19 cellular contexts compared by ENCODE assay signal in the genomic region with DNA sequence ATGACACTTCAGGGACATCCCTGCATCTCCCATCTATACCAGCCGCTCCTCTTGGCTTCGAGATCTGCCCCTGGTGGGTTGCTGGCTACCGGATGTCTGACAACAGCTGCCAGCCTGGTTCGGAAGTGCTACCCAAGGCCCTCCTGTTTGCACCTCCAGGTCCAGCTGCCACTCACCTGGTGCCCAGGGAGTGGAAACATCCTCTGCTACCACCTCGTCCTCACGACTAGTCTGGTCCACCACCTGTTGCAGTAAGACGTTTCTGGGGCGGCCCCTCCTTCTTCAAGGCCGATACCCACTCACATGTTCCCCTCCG. TPM values are rescaled to one million over a fixed set of nuclear protein-coding genes. Genes with fewer than 3 reads are reported as not detected.
DNase-seq lines count a peak whose midpoint lies in the region; ATAC-seq, FAIRE-seq and TF ChIP-seq lines count a peak whose summit lies in the region.
"Had no signal": no experiment of that assay in that cellular context is flagged by ENCODE, and none has a peak within 500 bp of the region (broad histone marks: within the 10 kb centered on the region; RNA-seq: fewer than 3 reads in every experiment).

No MANE protein-coding gene starts in this region.

- H3K4me3 ChIP-seq in heart right ventricle = no peak overlapping the region
- H3K4me3 ChIP-seq in HepG2 (replicated peaks in 1 of 3; ENCODE audit: insufficient read depth in 1 of 3, low read depth in 2 of 3, low read length in 3 of 3) = no peak overlapping the region
- H3K4me3 ChIP-seq in spleen = no peak overlapping the region
- H3K4me3 ChIP-seq: BLaER1 treated with 17β-estradiol and CSF1 and Interleukin-3, amounts not matched to agents 10 nM and 100 nM had no signal

- H3K27me3 ChIP-seq in heart right ventricle = peaks cover 0 to 9% (median 0%) of the 10 kb centered on the region in 7 donors
- peaks cover 8 to 28% of the 10 kb centered on the region in 2 experiments for H3K27me3 ChIP-seq in HepG2 (ENCODE audit: control insufficient read depth in 1 of 2, insufficient read depth in 2 of 2, low read length in 2 of 2)
- peaks cover 0 to 41% (median 13%) of the 10 kb centered on the region in 7 donors for H3K27me3 ChIP-seq in spleen (replicated peaks in 1 of 7)

- no peak for TF ChIP-seq EP300 in HepG2 (IDR thresholded peaks at IDR 0.05; ENCODE audit: low read depth in 2 of 2, low read length in 2 of 2)
- TF ChIP-seq EP300 in HepG2 (CRISPR knock-in tag; IDR thresholded peaks at IDR 0.05; ENCODE audit: borderline replicate concordance) = no peak

- H4K20me1 ChIP-seq in HepG2 (ENCODE audit: insufficient read depth, low read length) = no peaks in the 10 kb centered on the region

- H3K4me2 ChIP-seq in HepG2 (ENCODE audit: low read depth, low read length) = no peak overlapping the region
- H3K4me2 ChIP-seq: BLaER1 treated with 17β-estradiol and CSF1 and Interleukin-3, amounts not matched to agents 10 nM and 100 nM; KMS-11 had no signal

- no peak overlapping the region for H3K9ac ChIP-seq in HepG2 (ENCODE audit: insufficient read depth, low read depth, low read length)
- H3K9ac ChIP-seq: BLaER1 treated with 17β-estradiol and CSF1 and Interleukin-3, amounts not matched to agents 10 nM and 100 nM; KMS-11 had no signal

- 87 to 88% methylated on average over 10 of the region's 10 CpGs for WGBS in heart right ventricle, 2 donors
- WGBS in HepG2 (ENCODE audit: low lambda C conversion rate) = 51% methylated on average over 10 of the region's 10 CpGs
- 66 to 85% (median 79%) methylated on average over 10 of the region's 10 CpGs for WGBS in spleen, 5 donors

- CTCF ChIA-PET in HepG2 (lab: Yijun Ruan, JAX; ENCODE audit: low intra/inter-chr PET ratio, low total read pairs) = no interaction called here

- H3K4me1 ChIP-seq in heart right ventricle (no peaks in the 10 kb centered on the region), HepG2 (ENCODE audit: insufficient read depth, low read length) (peaks cover 69% of the 10 kb centered on the region), spleen (no peaks in the 10 kb centered on the region)

- H3K9me3 Mint-ChIP-seq in activated naive CD8-positive, alpha-beta T cell treated with anti-CD3 and anti-CD28 coated beads, Interleukin-2, amount 50 U/mL, for 24 hours = no peaks in the 10 kb centered on the region
- H3K9me3 Mint-ChIP-seq: CD8-positive, alpha-beta T cell had no signal

- no peak for ATAC-seq in heart right ventricle
- ATAC-seq in HepG2 = no peak
- no peak for ATAC-seq in activated naive CD8-positive, alpha-beta T cell treated with anti-CD3 and anti-CD28 coated beads, Interleukin-2, amount 50 U/mL, for 24 hours
- ATAC-seq: CD8-positive, alpha-beta T cell had no signal

- DNase-seq in cardiac septum (ENCODE audit: low spot score) = peak; percentile 59
- no peak for DNase-seq in heart right ventricle
- DNase-seq in HepG2 (ENCODE audit: low spot score) = no peak
- peak; percentile 68 for DNase-seq in spleen
- DNase-seq in NCI-H1694 (lab: John Stamatoyannopoulos, UW) = no peak
- DNase-seq in activated naive CD8-positive, alpha-beta T cell treated with anti-CD3 and anti-CD28 coated beads, Interleukin-2, amount 50 U/mL, for 24 hours = no peak
- no peak for DNase-seq in NCI-H187 treated with DMSO at 0.1 percent for 48 hours (lab: John Stamatoyannopoulos, UW)
- DNase-seq: Calu3, DMS79, NCI-H187, NCI-H526 treated with DMSO at 0.1 percent for 48 hours had no signal

- FAIRE-seq in HepG2 (lab: Jason Lieb, UNC) = no peak
- FAIRE-seq: GM12892, GM18507, H54 had no signal

- TF ChIP-seq POLR2A in HepG2 (IDR thresholded peaks at IDR 0.05; ENCODE audit: insufficient read depth in 1 of 2, low read depth in 2 of 2, low read length in 2 of 2) (no peak), spleen (IDR thresholded peaks at IDR 0.05) (no peak)

- POLR2A ChIA-PET in HepG2 (lab: Yijun Ruan, JAX) = interaction anchor here (2.0 kb wide), 1 partner anchor 8 kb away, joined by 8 read pairs; the partner anchor contains the start of gene PCMTD2

- H3K4me3 Mint-ChIP-seq in activated naive CD8-positive, alpha-beta T cell treated with anti-CD3 and anti-CD28 coated beads, Interleukin-2, amount 50 U/mL, for 24 hours = no peak overlapping the region
- H3K4me3 Mint-ChIP-seq: CD8-positive, alpha-beta T cell had no signal

- H3K79me2 ChIP-seq in HepG2 (ENCODE audit: insufficient read depth, low read length) = no peaks in the 10 kb centered on the region

- H3K36me3 ChIP-seq in heart right ventricle (no peaks in the 10 kb centered on the region), HepG2 (replicated peaks in 1 of 2; ENCODE audit: control insufficient read depth in 1 of 2, insufficient read depth in 2 of 2, low read length in 2 of 2) (no peaks in the 10 kb centered on the region), spleen (no peaks in the 10 kb centered on the region)
- H3K36me3 ChIP-seq: BLaER1 treated with 17β-estradiol and CSF1 and Interleukin-3, amounts not matched to agents 10 nM and 100 nM had no signal

- H3K4me1 Mint-ChIP-seq in activated naive CD8-positive, alpha-beta T cell treated with anti-CD3 and anti-CD28 coated beads, Interleukin-2, amount 50 U/mL, for 24 hours = no peaks in the 10 kb centered on the region

- in situ Hi-C loops in HepG2 (cut with HindIII; ENCODE audit: extremely low pct_ligation_motif_present, low pct_unique_long_range_greater_than_20kb) = no loop called here

- no peak for TF ChIP-seq CTCF in heart right ventricle (IDR thresholded peaks at IDR 0.05)
- no peak for TF ChIP-seq CTCF in VCaP (conservative IDR thresholded peaks at IDR 0.05)
- TF ChIP-seq CTCF in HepG2 (CRISPR knock-in tag; IDR thresholded peaks at IDR 0.05) = no peak
- TF ChIP-seq CTCF in spleen (IDR thresholded peaks at IDR 0.05 in 8 of 11, conservative IDR thresholded peaks at IDR 0.05 in 3 of 11) = no peak

- H3K36me3 Mint-ChIP-seq in activated naive CD8-positive, alpha-beta T cell treated with anti-CD3 and anti-CD28 coated beads, Interleukin-2, amount 50 U/mL, for 24 hours (ENCODE audit: low read depth) = no peaks in the 10 kb centered on the region
- H3K36me3 Mint-ChIP-seq: CD8-positive, alpha-beta T cell had no signal

- no peak overlapping the region for H3K27ac ChIP-seq in heart right ventricle
- H3K27ac ChIP-seq in VCaP = peak overlapping the region; percentile 2; the same call in 1 of the 2 replicates
- no peak overlapping the region for H3K27ac ChIP-seq in HepG2 (ENCODE audit: extremely low read length, insufficient read depth, low read length)
- no peak overlapping the region for H3K27ac ChIP-seq in spleen
- H3K27ac ChIP-seq: BLaER1 treated with 17β-estradiol and CSF1 and Interleukin-3, amounts not matched to agents 10 nM and 100 nM; KMS-11; RWPE1 had no signal

- no peak overlapping the region for H3K27ac Mint-ChIP-seq in activated naive CD8-positive, alpha-beta T cell treated with anti-CD3 and anti-CD28 coated beads, Interleukin-2, amount 50 U/mL, for 24 hours
- H3K27ac Mint-ChIP-seq: CD8-positive, alpha-beta T cell had no signal

- H3K9me3 ChIP-seq in heart right ventricle (no peaks in the 10 kb centered on the region), HepG2 (ENCODE audit: low read length) (no peaks in the 10 kb centered on the region), spleen (no peaks in the 10 kb centered on the region)
- H3K9me3 ChIP-seq: BLaER1 treated with 17β-estradiol and CSF1 and Interleukin-3, amounts not matched to agents 10 nM and 100 nM had no signal

- H2AFZ ChIP-seq in HepG2 (ENCODE audit: low read length) = no peak overlapping the region

- peaks cover 4% of the 10 kb centered on the region for H3K27me3 Mint-ChIP-seq in activated naive CD8-positive, alpha-beta T cell treated with anti-CD3 and anti-CD28 coated beads, Interleukin-2, amount 50 U/mL, for 24 hours

- no TSS peak for BruUV-seq in HepG2 (replicated peaks; lab: Mats Ljungman, UMichigan)

- no peak for TF ChIP-seq RAD21 in HepG2 (CRISPR knock-in tag; IDR thresholded peaks at IDR 0.05)

- intact Hi-C loops in cardiac septum (cut with DNase I) = no loop called here
- intact Hi-C loops in heart right ventricle (cut with DNase I) = no loop called here
- intact Hi-C loops in HepG2 (cut with micrococcal nuclease; ENCODE audit: unreplicated experiment) = no loop called here
- intact Hi-C loops in spleen (cut with DNase I; ENCODE audit: low total_unique reads) = no loop called here

TF ChIP-seq in HepG2, 621 proteins besides CTCF, POLR2A, EP300 and RAD21 (continues in another document):
- no peak for TF ChIP-seq ZBTB38 (CRISPR knock-in tag; IDR thresholded peaks at IDR 0.05)
- 0 out of 2 replicates have a peak, but pooled peaks have one; percentile 10 for TF ChIP-seq RXRA (CRISPR knock-in tag; IDR thresholded peaks at IDR 0.05)

RNA-seq across cellular contexts. Expression of gene PCMTD2, which starts 8.3 kb away (rescaled TPM):
- total RNA-seq in cardiac septum (46.9 TPM), heart right ventricle (10 to 100 TPM; 56.2 to 83.5 (median 69.4) TPM), HepG2 (2016; rRNA removed; fragmentation: Illumina TruSeq; extraction: Trizol) (47.0 and 50.5 TPM in 2 replicates), spleen (100 to 1,000 TPM in 1 of 7 donors, 10 to 100 TPM in 6; 55.4 to 104 (median 78.1) TPM)
- polyA plus RNA-seq in heart right ventricle (10 to 100 TPM; 11.7 to 68.4 TPM), HepG2 (2011; rRNA removed) (66.3 and 76.9 TPM in 2 replicates), spleen (10 to 100 TPM; 36.0 to 38.5 (median 37.3) TPM)
- total RNA-seq in HepG2 (2016; cell fraction: cytosol; rRNA removed; fragmentation: Illumina TruSeq; extraction: Trizol; ENCODE audit: low read depth) = 5.3 and 6.4 TPM in 2 replicates
- total RNA-seq in HepG2 (2016; cell fraction: insoluble cytoplasmic fraction; rRNA removed; fragmentation: Illumina TruSeq; extraction: Trizol) = 44.0 and 57.6 TPM in 2 replicates
- total RNA-seq in HepG2 (2016; cell fraction: membrane; rRNA removed; fragmentation: Illumina TruSeq; extraction: Trizol) = 23.6 and 27.0 TPM in 2 replicates
- 52.1 and 60.5 TPM in 2 replicates for total RNA-seq in HepG2 (2016; cell fraction: nucleus; rRNA removed; fragmentation: Illumina TruSeq; extraction: Trizol)
- 40.5 and 52.8 TPM in 2 replicates for polyA plus RNA-seq in HepG2 (2011; cell fraction: cytosol; rRNA removed)
- 117 and 148 TPM in 2 replicates for polyA plus RNA-seq in HepG2 (2011; cell fraction: nucleus; rRNA removed)
- polyA plus RNA-seq in HepG2 (2012) = 58.6 and 62.1 TPM in 2 replicates
- polyA plus RNA-seq in HepG2 (2016; cell fraction: cytosol; fragmentation: Illumina TruSeq; extraction: Trizol; ENCODE audit: low read depth) = 1.5 and 2.4 TPM in 2 replicates
- 41.2 and 44.9 TPM in 2 replicates for polyA plus RNA-seq in HepG2 (2016; cell fraction: insoluble cytoplasmic fraction; fragmentation: Illumina TruSeq; extraction: Trizol; ENCODE audit: low read depth)
- 10.2 and 12.5 TPM in 2 replicates for polyA plus RNA-seq in HepG2 (2016; cell fraction: membrane; fragmentation: Illumina TruSeq; extraction: Trizol; ENCODE audit: low read depth)
- polyA plus RNA-seq in HepG2 (2016; cell fraction: nucleus; fragmentation: Illumina TruSeq; extraction: Trizol; ENCODE audit: insufficient read depth, low read depth) = 134 and 146 TPM in 2 replicates
- polyA minus RNA-seq in HepG2 (2011; rRNA and poly(A)+ RNA removed; ENCODE audit: low replicate concordance) = 20.0 and 41.6 TPM in 2 replicates
- 36.8 and 46.1 TPM in 2 replicates for polyA minus RNA-seq in HepG2 (2011; cell fraction: cytosol; rRNA and poly(A)+ RNA removed)
- 78.9 and 107 TPM in 2 replicates for polyA minus RNA-seq in HepG2 (2011; cell fraction: nucleus; rRNA and poly(A)+ RNA removed)

Comparison
In these comparisons a context has a peak if more than half of its experiments do, and no peak if none do; other contexts are left out.
1. DNase-seq: peak in cardiac septum (single experiment) and spleen (single experiment); none in heart right ventricle (0 of 2), HepG2 (single experiment), NCI-H1694 (single experiment), activated naive CD8-positive, alpha-beta T cell treated with anti-CD3 and anti-CD28 coated beads, Interleukin-2, amount 50 U/mL, for 24 hours (single experiment) and NCI-H187 treated with DMSO at 0.1 percent for 48 hours (single experiment).